In the genomic region with DNA sequence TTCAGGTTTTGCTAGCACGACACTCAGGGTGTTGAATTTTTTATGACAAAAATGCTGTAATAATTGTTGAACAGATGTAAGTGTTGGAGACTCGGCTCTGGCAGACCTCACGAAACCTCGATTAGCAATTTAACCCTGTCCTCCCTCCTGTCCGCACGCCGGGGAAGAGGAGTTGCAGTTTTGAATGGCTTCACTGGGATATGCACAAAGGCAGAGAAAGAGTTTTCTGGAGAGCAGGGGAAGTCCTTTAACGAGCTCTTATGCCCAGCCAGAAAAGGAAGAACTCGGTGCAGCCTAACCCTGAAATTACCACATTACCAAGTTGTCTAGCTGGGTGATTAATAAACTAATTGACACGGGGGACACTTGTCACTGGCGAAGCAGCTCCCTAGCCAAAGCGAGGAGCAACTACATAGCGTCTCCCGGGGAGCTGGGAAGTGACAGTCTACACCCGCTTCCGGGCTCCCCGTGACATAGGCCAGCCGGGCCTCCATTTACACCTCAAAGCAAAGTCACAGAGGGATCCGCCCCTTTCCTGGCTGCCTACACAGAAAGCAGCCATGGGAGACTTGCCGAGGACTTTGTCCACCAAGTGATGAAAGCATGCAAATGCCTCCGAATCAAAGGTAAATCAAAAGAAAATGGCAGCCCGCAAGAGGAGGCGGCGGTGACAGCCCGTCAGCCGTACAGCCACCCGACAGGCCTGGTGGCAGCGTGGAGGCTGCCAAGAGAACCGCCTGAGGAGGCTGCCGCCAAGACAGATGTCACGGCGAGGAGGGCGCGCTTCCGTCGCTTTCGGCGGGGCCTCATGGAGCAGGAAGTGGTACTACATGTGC, we compare ENCODE assay signal across 9 cellular contexts.
DNase-seq lines count a peak whose midpoint lies in the region; ATAC-seq and TF ChIP-seq lines count a peak whose summit lies in the region.
"Had no signal": no experiment of that assay in that cellular context is flagged by ENCODE, and none has a peak within 500 bp of the region (broad histone marks: within the 10 kb centered on the region; RNA-seq: fewer than 3 reads in every experiment).

No MANE protein-coding gene starts in this region.

- H3K4ac ChIP-seq in mesenchymal stem cell (ENCODE audit: low read depth in 1 of 2, low read length in 2 of 2): no peak overlapping the region

- BruUV-seq in A673 (replicated peaks; lab: Mats Ljungman, UMichigan): TSS peak; percentile 93

- no peak for ATAC-seq in HG02981 (IDR thresholded peaks at IDR 0.05; ENCODE audit: unreplicated experiment)

- no peak overlapping the region for H2AK5ac ChIP-seq in mesenchymal stem cell (ENCODE audit: low read length, severe bottlenecking)

- H4K8ac ChIP-seq in mesenchymal stem cell (ENCODE audit: low read length): no peak overlapping the region

- H3K14ac ChIP-seq in mesenchymal stem cell (ENCODE audit: low read length in 2 of 2): no peak overlapping the region

- no peak overlapping the region for H4K91ac ChIP-seq in mesenchymal stem cell (ENCODE audit: low read length)

- H2BK12ac ChIP-seq in mesenchymal stem cell (ENCODE audit: low read length in 2 of 2): no peak overlapping the region

- no peak overlapping the region for H3K23ac ChIP-seq in mesenchymal stem cell (ENCODE audit: low read length in 2 of 2)

- H3K9ac ChIP-seq in mesenchymal stem cell (ENCODE audit: low read length): peak overlapping the region; percentile 17

- CTCF ChIA-PET in A673 (lab: Charles Lee): interaction anchor here (0.5 kb wide), 1 partner anchor 1835 kb away, joined by 21 read pairs; no protein-coding TSS in a partner anchor

- H3K4me1 ChIP-seq in A673 (ENCODE audit: insufficient read depth, low read length, poor library complexity, severe bottlenecking): peaks cover 30% of the 10 kb centered on the region
- H3K4me1 ChIP-seq in mesenchymal stem cell (ENCODE audit: control insufficient read depth, insufficient read depth, low read depth, low read length): no peaks in the 10 kb centered on the region

- 19% methylated on average over 26 of the region's 38 CpGs for WGBS in mesenchymal stem cell

- no peak overlapping the region for H2BK120ac ChIP-seq in mesenchymal stem cell (ENCODE audit: low read depth, low read length)

- H3K18ac ChIP-seq in mesenchymal stem cell (ENCODE audit: low read depth in 1 of 2, low read length in 2 of 2): no peak overlapping the region

- POLR2A ChIA-PET in A673 (lab: Charles Lee; ENCODE audit: low non-redundant PET): interaction anchor here (0.7 kb wide), 1 partner anchor 26 kb away, joined by 3 read pairs; no protein-coding TSS in a partner anchor

- no peaks in the 10 kb centered on the region for H3K79me1 ChIP-seq in mesenchymal stem cell (replicated peaks; ENCODE audit: low read length, poor library complexity, severe bottlenecking)

- no peak overlapping the region for H2BK5ac ChIP-seq in mesenchymal stem cell (ENCODE audit: low read depth, low read length, poor library complexity, severe bottlenecking)

- H3K4me3 ChIP-seq in A673 (ENCODE audit: low read depth, low read length, poor library complexity, severe bottlenecking) (peak overlapping the region; percentile 30), astrocyte of the cerebellum (ENCODE audit: low read depth, low read length) (peak overlapping the region; percentile 24), mesenchymal stem cell (ENCODE audit: insufficient read depth in 1 of 2, low read depth in 1 of 2, low read length in 2 of 2) (peak overlapping the region in 1 of 2 experiments; percentile 38)

- H2AFZ ChIP-seq in mesenchymal stem cell (ENCODE audit: low read depth, low read length): no peak overlapping the region

- TF ChIP-seq CTCF in A673 (conservative IDR thresholded peaks at IDR 0.05; ENCODE audit: low read depth, low read length): no peak; the same call in 1 of the 2 replicates
- no peak for TF ChIP-seq CTCF in astrocyte of the cerebellum (IDR thresholded peaks at IDR 0.05; ENCODE audit: low read depth, low read length, missing control alignments)

- in situ Hi-C loops in astrocyte of the cerebellum (cut with HindIII; ENCODE audit: low sequenced_read_pairs): no loop called here

- H2BK15ac ChIP-seq in mesenchymal stem cell (ENCODE audit: low read depth, poor library complexity, severe bottlenecking): no peak overlapping the region

- H3K27me3 ChIP-seq in A673 (replicated peaks; ENCODE audit: insufficient read depth, low read depth, low read length, poor library complexity): no peaks in the 10 kb centered on the region
- H3K27me3 ChIP-seq in mesenchymal stem cell (ENCODE audit: control insufficient read depth in 1 of 2, insufficient read depth in 1 of 2, low read length in 2 of 2): peaks cover 0 to 5% of the 10 kb centered on the region in 2 experiments

- H3K36me3 ChIP-seq in A673 (ENCODE audit: insufficient read depth, low read length, poor library complexity, severe bottlenecking): peaks cover 3% of the 10 kb centered on the region
- H3K36me3 ChIP-seq in mesenchymal stem cell (ENCODE audit: control insufficient read depth in 1 of 2, insufficient read depth in 2 of 2, low read depth in 1 of 2, low read length in 2 of 2): no peaks in the 10 kb centered on the region

- H3K4me2 ChIP-seq in mesenchymal stem cell (ENCODE audit: low read length, poor library complexity, severe bottlenecking): no peak overlapping the region

- H3K9me3 ChIP-seq in A673 (ENCODE audit: low read depth, low read length, poor library complexity, severe bottlenecking) (peaks cover 19% of the 10 kb centered on the region), mesenchymal stem cell (ENCODE audit: control insufficient read depth, low read length) (peaks cover 12% of the 10 kb centered on the region)

- intact Hi-C loops in A673 (cut with micrococcal nuclease; ENCODE audit: unreplicated experiment): loop anchor here (2.0 kb wide), 1 partner anchor 48 kb away; no protein-coding TSS in a partner anchor

- DNase-seq in A673 (ENCODE audit: low spot score): peak; percentile 95
- peak; percentile 53 to 97 (median 79) for DNase-seq in T-helper 2 cell
- no peak for DNase-seq in astrocyte of the cerebellum (ENCODE audit: low read depth)
- no peak for DNase-seq in mesenchymal stem cell
- DNase-seq in stimulated activated CD8-positive, alpha-beta memory T cell treated with anti-CD3 and anti-CD28 coated beads, Interleukin-4, amount 100 ng/mL, for 1 hour (ENCODE audit: low read depth in 2 of 2, low spot score in 1 of 2): peak; percentile 60 to 63
- no peak for DNase-seq in globus pallidus (ENCODE audit: low spot score)
- DNase-seq in EL: no peak

- H3K27ac ChIP-seq in A673 (ENCODE audit: low read depth, low read length, poor library complexity, severe bottlenecking) (peak overlapping the region; percentile 80), mesenchymal stem cell (ENCODE audit: low read length, poor library complexity, severe bottlenecking) (no peak overlapping the region)
- H3K27ac ChIP-seq: C4-2B had no signal

Comparison
In these comparisons a context has a peak if more than half of its experiments do, and no peak if none do; other contexts are left out.
1. DNase-seq: peak in A673 (single experiment), T-helper 2 cell (5 of 5) and stimulated activated CD8-positive, alpha-beta memory T cell treated with anti-CD3 and anti-CD28 coated beads, Interleukin-4, amount 100 ng/mL, for 1 hour (2 of 2); none in astrocyte of the cerebellum (single experiment), mesenchymal stem cell (single experiment), globus pallidus (single experiment) and EL (single experiment).